In genomic region chr1:34924759-34925555, GRCh38 we compare ENCODE assay signal across 8 cellular contexts.
A peak's percentile ranks its signal among the peaks of the same experiment; 100 is the strongest.
DNase-seq lines count a peak whose midpoint lies in the region; ATAC-seq and TF ChIP-seq lines count a peak whose summit lies in the region.

No MANE protein-coding gene starts in this region.

- no peak overlapping the region for H3K4me3 ChIP-seq in astrocyte of the cerebellum (ENCODE audit: low read depth, low read length)

- in situ Hi-C loops in astrocyte of the cerebellum (cut with HindIII; ENCODE audit: low sequenced_read_pairs) = loop anchor here (5.0 kb wide), 1 partner anchor 78 kb away; no protein-coding TSS in a partner anchor

- TF ChIP-seq CTCF in RWPE1 (conservative IDR thresholded peaks at IDR 0.05; ENCODE audit: low read depth) (no peak), astrocyte of the cerebellum (IDR thresholded peaks at IDR 0.05; ENCODE audit: low read depth, low read length, missing control alignments) (no peak)

- DNase-seq in GM19240 (ENCODE audit: insufficient read length, low spot score) = peak; percentile 43
- DNase-seq in RWPE1 (ENCODE audit: low spot score) = peak; percentile 87
- DNase-seq in astrocyte of the cerebellum (ENCODE audit: low read depth) = peak; percentile 33
- peak; percentile 90 for DNase-seq in iPS-NIHi11 (ENCODE audit: low spot score)
- peak; percentile 19 to 37 for DNase-seq in stimulated activated CD4-positive, alpha-beta T cell treated with anti-CD3 and anti-CD28 coated beads, Interleukin-4, amount 100 ng/mL, for 4 hours

- CTCF ChIA-PET in RWPE1 (lab: Yijun Ruan, JAX) = interaction anchor here (0.5 to 0.7 kb wide), 4 partner anchors 12 to 1708 kb away, joined by 3 to 4 read pairs (median 4); no protein-coding TSS in a partner anchor

- ATAC-seq in HG02973 (IDR thresholded peaks at IDR 0.05; ENCODE audit: unreplicated experiment) (no peak), HG03095 (IDR thresholded peaks at IDR 0.05; ENCODE audit: unreplicated experiment) (no peak), HG03025 (IDR thresholded peaks at IDR 0.05; ENCODE audit: low FRiP score, unreplicated experiment) (no peak)

- POLR2A ChIA-PET in RWPE1 (lab: Yijun Ruan, JAX; ENCODE audit: low non-redundant PET) = no interaction called here

- no peak overlapping the region for H3K27ac ChIP-seq in RWPE1

Comparison
In these comparisons a context has a peak if more than half of its experiments do, and no peak if none do; other contexts are left out.
1. DNase-seq: peak in every context shown above with its lines; median percentile 90 in iPS-NIHi11; 87 in RWPE1; 43 in GM19240; 33 in astrocyte of the cerebellum; 28 in stimulated activated CD4-positive, alpha-beta T cell treated with anti-CD3 and anti-CD28 coated beads, Interleukin-4, amount 100 ng/mL, for 4 hours.